21 cellular contexts compared by ENCODE assay signal in genomic region chr22:36563001-36563400, GRCh38. TPM values are rescaled to one million over a fixed set of nuclear protein-coding genes. Genes with fewer than 3 reads are reported as not detected.
DNase-seq lines count a peak whose midpoint lies in the region; ATAC-seq and TF ChIP-seq lines count a peak whose summit lies in the region.
"Had no signal": no experiment of that assay in that cellular context is flagged by ENCODE, and none has a peak within 500 bp of the region (broad histone marks: within the 10 kb centered on the region; RNA-seq: fewer than 3 reads in every experiment).

No MANE protein-coding gene starts in this region.

- no peaks in the 10 kb centered on the region for H3K9me3 Mint-ChIP-seq in chondrocyte (ENCODE audit: low read depth)
- H3K9me3 Mint-ChIP-seq: CD8-positive, alpha-beta T cell had no signal

- no peaks in the 10 kb centered on the region for H3K36me3 Mint-ChIP-seq in chondrocyte (ENCODE audit: low read depth)
- H3K36me3 Mint-ChIP-seq: CD8-positive, alpha-beta T cell had no signal

- no peak for ATAC-seq in HG03135 (IDR thresholded peaks at IDR 0.05; ENCODE audit: unreplicated experiment)
- ATAC-seq: CD8-positive, alpha-beta T cell; GM12878; T-helper 17 cell had no signal

- H3K9me2 ChIP-seq in DOHH2 (replicated peaks; ENCODE audit: control insufficient read depth, low read length) = no peaks in the 10 kb centered on the region
- H3K9me2 ChIP-seq in Loucy (replicated peaks; ENCODE audit: low read depth, low read length) = no peaks in the 10 kb centered on the region

- no peaks in the 10 kb centered on the region for H3K79me2 ChIP-seq in DOHH2 (ENCODE audit: control insufficient read depth, low read length)
- no peaks in the 10 kb centered on the region for H3K79me2 ChIP-seq in Loucy (ENCODE audit: insufficient read depth, low read length)
- H3K79me2 ChIP-seq in osteoblast (ENCODE audit: insufficient read depth, low read length) = no peaks in the 10 kb centered on the region

- no peaks in the 10 kb centered on the region for H3K4me1 ChIP-seq in DOHH2 (ENCODE audit: control insufficient read depth, low read length)
- no peaks in the 10 kb centered on the region for H3K4me1 ChIP-seq in Loucy (ENCODE audit: insufficient read depth, low read length, poor library complexity, severe bottlenecking)
- peaks cover 6% of the 10 kb centered on the region for H3K4me1 ChIP-seq in osteoblast (ENCODE audit: insufficient read depth, low read length)
- H3K4me1 ChIP-seq: HAP-1 had no signal

- H3K4me3 Mint-ChIP-seq in chondrocyte (ENCODE audit: unreplicated experiment) = no peak overlapping the region
- H3K4me3 Mint-ChIP-seq: B cell; CD8-positive, alpha-beta T cell; T-helper 17 cell had no signal

- H2AFZ ChIP-seq in Loucy (ENCODE audit: low read length) (no peak overlapping the region), osteoblast (ENCODE audit: low read length) (no peak overlapping the region)

- H3K9me3 ChIP-seq in DOHH2 (ENCODE audit: control insufficient read depth, insufficient read depth, low read length) (no peaks in the 10 kb centered on the region), Loucy (ENCODE audit: insufficient read depth, low read depth, low read length) (no peaks in the 10 kb centered on the region), osteoblast (ENCODE audit: low read depth, low read length) (no peaks in the 10 kb centered on the region)
- H3K9me3 ChIP-seq: HAP-1 had no signal

- H3K27ac ChIP-seq in DOHH2 (ENCODE audit: low read depth, low read length) (no peak overlapping the region), osteoblast (ENCODE audit: low read depth, low read length) (no peak overlapping the region)

- peaks cover 27% of the 10 kb centered on the region for H3K27me3 ChIP-seq in DOHH2 (ENCODE audit: control insufficient read depth, low read length)
- no peaks in the 10 kb centered on the region for H3K27me3 ChIP-seq in Loucy (ENCODE audit: insufficient read depth, low read length, poor library complexity, severe bottlenecking)
- peaks cover 16% of the 10 kb centered on the region for H3K27me3 ChIP-seq in osteoblast (ENCODE audit: insufficient read depth, low read length)

- no peaks in the 10 kb centered on the region for H3K36me3 ChIP-seq in DOHH2 (ENCODE audit: control insufficient read depth, low read length)
- H3K36me3 ChIP-seq in Loucy (ENCODE audit: insufficient read depth, low read length) = no peaks in the 10 kb centered on the region
- H3K36me3 ChIP-seq in osteoblast (ENCODE audit: insufficient read depth, low read length) = no peaks in the 10 kb centered on the region
- H3K36me3 ChIP-seq: HAP-1 had no signal

- H4K20me1 ChIP-seq in DOHH2 (ENCODE audit: control insufficient read depth, insufficient read depth, low read depth, low read length) = no peaks in the 10 kb centered on the region
- H4K20me1 ChIP-seq in Loucy (ENCODE audit: insufficient read depth, low read length, poor library complexity, severe bottlenecking) = no peaks in the 10 kb centered on the region
- no peaks in the 10 kb centered on the region for H4K20me1 ChIP-seq in osteoblast (ENCODE audit: insufficient read depth, low read length)

- H3K4me1 Mint-ChIP-seq in chondrocyte (ENCODE audit: low read depth) = peaks cover 10% of the 10 kb centered on the region

- H3K4me2 ChIP-seq in DOHH2 (ENCODE audit: low read length) (no peak overlapping the region), Loucy (ENCODE audit: low read depth, low read length, poor library complexity, severe bottlenecking) (no peak overlapping the region), osteoblast (ENCODE audit: insufficient read depth, low read length) (no peak overlapping the region)

- TF ChIP-seq CTCF in DOHH2 (IDR thresholded peaks at IDR 0.05; ENCODE audit: low read depth, low read length, poor library complexity, severe bottlenecking) (peak; percentile 18), Loucy (conservative IDR thresholded peaks at IDR 0.05; ENCODE audit: low read length) (peak; percentile 45), chondrocyte (IDR thresholded peaks at IDR 0.05) (peak; percentile 43), osteoblast (IDR thresholded peaks at IDR 0.05; ENCODE audit: extremely low read depth, low read depth, low read length) (no peak)

- H3K9ac ChIP-seq in Loucy (ENCODE audit: low read depth, low read length, poor library complexity, severe bottlenecking) = no peak overlapping the region

- no peak overlapping the region for H3K4me3 ChIP-seq in DOHH2 (ENCODE audit: low read length)
- no peak overlapping the region for H3K4me3 ChIP-seq in Loucy (ENCODE audit: low read length, poor library complexity, severe bottlenecking)
- H3K4me3 ChIP-seq in osteoblast (ENCODE audit: insufficient read depth, low read length) = no peak overlapping the region
- H3K4me3 ChIP-seq: GM12878, HAP-1 had no signal

- H3F3A ChIP-seq in DOHH2 (ENCODE audit: control insufficient read depth, insufficient read depth) (no peaks in the 10 kb centered on the region), Loucy (ENCODE audit: low read depth) (no peaks in the 10 kb centered on the region)

- no peak overlapping the region for H3K27ac Mint-ChIP-seq in chondrocyte (ENCODE audit: unreplicated experiment)
- H3K27ac Mint-ChIP-seq: B cell; CD8-positive, alpha-beta T cell; T-helper 17 cell had no signal

- peaks cover 10% of the 10 kb centered on the region for H3K27me3 Mint-ChIP-seq in chondrocyte (ENCODE audit: low read depth)

- no peak for DNase-seq in chondrocyte (ENCODE audit: low spot score)
- peak; percentile 15 for DNase-seq in osteoblast (ENCODE audit: insufficient read length, low spot score, missing footprints)
- DNase-seq in NCI-H2081 treated with DMSO at 0.1 percent for 48 hours (lab: John Stamatoyannopoulos, UW) = no peak
- DNase-seq in stimulated activated CD4-positive, alpha-beta T cell treated with anti-CD3 and anti-CD28 coated beads, Interleukin-15, amount 100 ng/mL, for 24 hours = no peak
- no peak for DNase-seq in NCI-H2029 (lab: John Stamatoyannopoulos, UW)
- DNase-seq: CD8-positive, alpha-beta T cell; DND-41; GDM1; KBM-7; NCI-H1092; NCI-H146; NCI-H2227 treated with DMSO at 0.1 percent for 48 hours; NCI-H524 treated with DMSO at 0.1 percent for 48 hours; SIG-M5; T-helper 17 cell had no signal

RNA-seq across cellular contexts. Expression of gene EIF3D, which starts 34.0 kb away (rescaled TPM):
- total RNA-seq in chondrocyte (80.5 to 97.8 TPM (median 96.1 TPM) in 3 replicates), osteoblast (393 and 412 TPM in 2 replicates)

RNA-seq across cellular contexts. Expression of gene FOXRED2, which starts 56.2 kb away (rescaled TPM):
- total RNA-seq in chondrocyte = 21.0 to 23.1 TPM (median 23.0 TPM) in 3 replicates
- 15.9 and 16.3 TPM in 2 replicates for total RNA-seq in osteoblast
